ENCODE assay signal across 19 cellular contexts in the genomic region with DNA sequence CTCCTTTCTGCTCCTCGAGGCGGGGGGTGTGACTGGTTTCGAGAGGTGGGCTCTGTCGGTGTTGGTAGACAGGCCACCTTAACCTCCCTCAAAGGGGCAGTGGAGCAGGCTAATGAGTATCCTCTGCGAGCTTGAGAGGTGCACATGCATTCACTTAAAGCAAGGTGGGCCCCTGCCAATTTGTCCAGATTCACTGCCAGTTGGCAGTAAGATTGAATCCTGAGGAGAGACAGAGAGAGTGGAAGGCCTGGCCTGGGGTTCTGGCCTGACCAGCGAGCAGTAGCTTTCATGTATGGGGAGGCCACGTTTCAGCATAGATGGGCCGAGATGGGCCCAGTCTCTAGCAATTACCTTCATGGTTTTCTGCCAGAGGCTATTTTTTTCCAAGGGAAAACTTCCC.
DNase-seq lines count a peak whose midpoint lies in the region; ATAC-seq and TF ChIP-seq lines count a peak whose summit lies in the region.
"Had no signal": no experiment of that assay in that cellular context is flagged by ENCODE, and none has a peak within 500 bp of the region (broad histone marks: within the 10 kb centered on the region; RNA-seq: fewer than 3 reads in every experiment).

No MANE protein-coding gene starts in this region.

- H3K27me3 ChIP-seq in testis: no peaks in the 10 kb centered on the region
- H3K27me3 ChIP-seq: cardiac muscle cell had no signal

- H3K27ac ChIP-seq in testis: peak overlapping the region; percentile 3 to 40
- H3K27ac ChIP-seq: cardiac muscle cell had no signal

- H3K4me1 ChIP-seq in testis: peaks cover 4% of the 10 kb centered on the region

- H3K27me3 Mint-ChIP-seq in neural crest cell (ENCODE audit: low read depth) (no peaks in the 10 kb centered on the region), mesothelial cell of epicardium (ENCODE audit: low read depth) (no peaks in the 10 kb centered on the region)
- H3K27me3 Mint-ChIP-seq in activated CD4-positive, alpha-beta T cell treated with anti-CD3 and anti-CD28 coated beads for 36 hours: peaks cover 6% of the 10 kb centered on the region

- CTCF ChIA-PET in activated CD4-positive, alpha-beta T cell treated with anti-CD3 and anti-CD28 coated beads for 36 hours (lab: Charles Lee): interaction anchor here (0.8 kb wide), 1 partner anchor 219 kb away, joined by 4 read pairs; no protein-coding TSS in a partner anchor

- H3K9me3 ChIP-seq in testis: no peaks in the 10 kb centered on the region

- POLR2A ChIA-PET in activated CD4-positive, alpha-beta T cell treated with anti-CD3 and anti-CD28 coated beads for 36 hours (lab: Charles Lee): no interaction called here

- H3K36me3 Mint-ChIP-seq in neural crest cell (ENCODE audit: low read depth) (peaks cover 17% of the 10 kb centered on the region), mesothelial cell of epicardium (no peaks in the 10 kb centered on the region)
- H3K36me3 Mint-ChIP-seq in activated CD4-positive, alpha-beta T cell treated with anti-CD3 and anti-CD28 coated beads for 36 hours (ENCODE audit: low read depth): no peaks in the 10 kb centered on the region
- H3K36me3 Mint-ChIP-seq: activated naive CD8-positive, alpha-beta T cell treated with anti-CD3 and anti-CD28 coated beads, Interleukin-2, amount 10 ng/mL, durations not matched to agents 7 days and 5 days had no signal

- TF ChIP-seq CTCF in neural crest cell (conservative IDR thresholded peaks at IDR 0.05) (no peak), testis (IDR thresholded peaks at IDR 0.05) (no peak), mesothelial cell of epicardium (IDR thresholded peaks at IDR 0.05; ENCODE audit: unreplicated experiment) (no peak)

- TF ChIP-seq POLR2A in testis (IDR thresholded peaks at IDR 0.05): no peak

- H3K4me1 Mint-ChIP-seq in neural crest cell (peaks cover 4% of the 10 kb centered on the region), mesothelial cell of epicardium (peaks cover 3% of the 10 kb centered on the region)
- no peaks in the 10 kb centered on the region for H3K4me1 Mint-ChIP-seq in activated CD4-positive, alpha-beta T cell treated with anti-CD3 and anti-CD28 coated beads for 36 hours
- H3K4me1 Mint-ChIP-seq: activated naive CD8-positive, alpha-beta T cell treated with anti-CD3 and anti-CD28 coated beads, Interleukin-2, amount 10 ng/mL, durations not matched to agents 7 days and 5 days had no signal

- H3K4me3 ChIP-seq in testis: no peak overlapping the region
- H3K4me3 ChIP-seq: cardiac muscle cell had no signal

- H3K27ac Mint-ChIP-seq in neural crest cell (ENCODE audit: unreplicated experiment): peak overlapping the region; percentile 77
- no peak overlapping the region for H3K27ac Mint-ChIP-seq in mesothelial cell of epicardium
- no peak overlapping the region for H3K27ac Mint-ChIP-seq in activated CD4-positive, alpha-beta T cell treated with anti-CD3 and anti-CD28 coated beads for 36 hours
- H3K27ac Mint-ChIP-seq: activated naive CD8-positive, alpha-beta T cell treated with anti-CD3 and anti-CD28 coated beads, Interleukin-2, amount 10 ng/mL, durations not matched to agents 7 days and 5 days had no signal

- intact Hi-C loops in testis (cut with DNase I; ENCODE audit: low total_unique reads): no loop called here
- intact Hi-C loops in activated CD4-positive, alpha-beta T cell treated with anti-CD3 and anti-CD28 coated beads for 36 hours (cut with DNase I, micrococcal nuclease): no loop called here

- DNase-seq in HS-5 (ENCODE audit: low read depth) (peak; percentile 2), cerebellum (ENCODE audit: low spot score) (peak; percentile 13), neural crest cell (ENCODE audit: low read depth, low spot score) (no peak), testis (peak; percentile 28), mesothelial cell of epicardium (ENCODE audit: low spot score in 2 of 2, unreplicated experiment in 2 of 2) (no peak), iPS-NIHi11 (ENCODE audit: low spot score) (no peak)
- DNase-seq in activated CD4-positive, alpha-beta T cell treated with anti-CD3 and anti-CD28 coated beads for 36 hours: no peak
- DNase-seq: activated CD8-positive, alpha-beta memory T cell treated with anti-CD3 and anti-CD28 coated beads for 24 hours; activated naive CD8-positive, alpha-beta T cell treated with anti-CD3 and anti-CD28 coated beads, Interleukin-2, amount 10 ng/mL, durations not matched to agents 7 days and 5 days; effector CD4-positive, alpha-beta T cell; islet precursor cell; KG1; NCI-H1930; NCI-H510A treated with DMSO at 0.1 percent for 48 hours; nephron progenitor cell; stimulated activated naive CD4-positive, alpha-beta T cell treated with Interleukin-2 at 50 U/mL for 16 hours had no signal

- 49 to 58% methylated on average over 8 of the region's 8 CpGs for WGBS in testis, 2 donors

- peaks cover 9% of the 10 kb centered on the region for H3K9me3 Mint-ChIP-seq in neural crest cell
- H3K9me3 Mint-ChIP-seq in mesothelial cell of epicardium: no peaks in the 10 kb centered on the region
- H3K9me3 Mint-ChIP-seq in activated CD4-positive, alpha-beta T cell treated with anti-CD3 and anti-CD28 coated beads for 36 hours (ENCODE audit: low read depth): no peaks in the 10 kb centered on the region
- H3K9me3 Mint-ChIP-seq: activated naive CD8-positive, alpha-beta T cell treated with anti-CD3 and anti-CD28 coated beads, Interleukin-2, amount 10 ng/mL, durations not matched to agents 7 days and 5 days; nephron progenitor cell had no signal

- H3K36me3 ChIP-seq in testis (ENCODE audit: low read depth, missing control alignments): no peaks in the 10 kb centered on the region
- H3K36me3 ChIP-seq: cardiac muscle cell had no signal

- no peak overlapping the region for H3K4me3 Mint-ChIP-seq in neural crest cell
- H3K4me3 Mint-ChIP-seq in mesothelial cell of epicardium: no peak overlapping the region
- H3K4me3 Mint-ChIP-seq in activated CD4-positive, alpha-beta T cell treated with anti-CD3 and anti-CD28 coated beads for 36 hours: no peak overlapping the region
- H3K4me3 Mint-ChIP-seq: activated naive CD8-positive, alpha-beta T cell treated with anti-CD3 and anti-CD28 coated beads, Interleukin-2, amount 10 ng/mL, durations not matched to agents 7 days and 5 days; nephron progenitor cell had no signal

- no peak for ATAC-seq in GM21786 (IDR thresholded peaks at IDR 0.05; ENCODE audit: unreplicated experiment)
- ATAC-seq in activated CD4-positive, alpha-beta T cell treated with anti-CD3 and anti-CD28 coated beads for 36 hours: no peak
- ATAC-seq: esophagus mucosa had no signal

Comparison
In these comparisons a context has a peak if more than half of its experiments do, and no peak if none do; other contexts are left out.
1. DNase-seq: peak in HS-5 (single experiment), cerebellum (single experiment) and testis (single experiment); none in neural crest cell (single experiment), mesothelial cell of epicardium (0 of 2), iPS-NIHi11 (single experiment) and activated CD4-positive, alpha-beta T cell treated with anti-CD3 and anti-CD28 coated beads for 36 hours (single experiment).